In the genomic region with DNA sequence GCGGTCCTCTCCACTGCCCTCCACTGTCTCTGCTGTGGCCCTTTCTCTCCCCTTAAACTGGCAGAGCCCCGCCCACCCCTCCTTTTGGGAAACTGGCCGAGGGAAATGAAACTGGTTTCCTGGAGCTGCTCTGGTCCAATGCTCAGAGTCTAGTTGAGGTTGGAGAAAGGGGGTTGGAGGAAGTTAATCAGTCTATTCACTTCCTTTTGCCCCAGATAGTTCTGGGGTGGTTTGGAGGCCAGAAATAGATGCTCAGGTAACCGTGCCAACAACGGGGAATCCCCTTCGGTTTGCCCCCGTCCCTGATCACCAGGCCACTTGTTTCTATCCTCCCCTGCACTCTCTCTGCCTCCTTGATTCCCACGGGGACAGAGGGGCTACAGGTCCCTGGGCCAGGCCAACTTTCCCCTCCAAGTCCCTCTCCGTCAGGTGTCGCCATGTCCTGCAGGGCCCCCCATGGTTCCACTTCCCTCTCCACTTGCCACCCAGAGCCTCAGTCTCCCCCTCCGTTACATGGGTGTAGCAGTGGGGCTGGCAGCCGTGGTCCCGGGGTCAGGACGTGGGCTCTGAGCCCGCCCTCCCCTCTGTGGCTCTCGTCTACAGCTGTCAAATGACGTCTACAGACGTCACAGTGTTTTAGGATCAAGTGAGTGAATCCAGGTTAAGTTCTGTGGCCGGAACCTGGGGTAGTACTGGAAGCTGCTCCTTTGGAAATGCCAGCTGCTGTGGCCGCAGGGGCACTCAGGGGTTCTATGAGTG, we compare ENCODE assay signal across 1 cellular context.
TF ChIP-seq lines count a peak whose summit lies in the region.

A gene with protein sequence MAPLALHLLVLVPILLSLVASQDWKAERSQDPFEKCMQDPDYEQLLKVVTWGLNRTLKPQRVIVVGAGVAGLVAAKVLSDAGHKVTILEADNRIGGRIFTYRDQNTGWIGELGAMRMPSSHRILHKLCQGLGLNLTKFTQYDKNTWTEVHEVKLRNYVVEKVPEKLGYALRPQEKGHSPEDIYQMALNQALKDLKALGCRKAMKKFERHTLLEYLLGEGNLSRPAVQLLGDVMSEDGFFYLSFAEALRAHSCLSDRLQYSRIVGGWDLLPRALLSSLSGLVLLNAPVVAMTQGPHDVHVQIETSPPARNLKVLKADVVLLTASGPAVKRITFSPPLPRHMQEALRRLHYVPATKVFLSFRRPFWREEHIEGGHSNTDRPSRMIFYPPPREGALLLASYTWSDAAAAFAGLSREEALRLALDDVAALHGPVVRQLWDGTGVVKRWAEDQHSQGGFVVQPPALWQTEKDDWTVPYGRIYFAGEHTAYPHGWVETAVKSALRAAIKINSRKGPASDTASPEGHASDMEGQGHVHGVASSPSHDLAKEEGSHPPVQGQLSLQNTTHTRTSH (minus strand): TSS at position 25 of the 759 bp plus-strand sequence. CDS start 727 bp downstream, outside the sequence.

TF ChIP-seq in GM12878, 131 proteins besides CTCF, POLR2A, EP300 and RAD21 (continued from another document):
- TF ChIP-seq, protein P1, sequence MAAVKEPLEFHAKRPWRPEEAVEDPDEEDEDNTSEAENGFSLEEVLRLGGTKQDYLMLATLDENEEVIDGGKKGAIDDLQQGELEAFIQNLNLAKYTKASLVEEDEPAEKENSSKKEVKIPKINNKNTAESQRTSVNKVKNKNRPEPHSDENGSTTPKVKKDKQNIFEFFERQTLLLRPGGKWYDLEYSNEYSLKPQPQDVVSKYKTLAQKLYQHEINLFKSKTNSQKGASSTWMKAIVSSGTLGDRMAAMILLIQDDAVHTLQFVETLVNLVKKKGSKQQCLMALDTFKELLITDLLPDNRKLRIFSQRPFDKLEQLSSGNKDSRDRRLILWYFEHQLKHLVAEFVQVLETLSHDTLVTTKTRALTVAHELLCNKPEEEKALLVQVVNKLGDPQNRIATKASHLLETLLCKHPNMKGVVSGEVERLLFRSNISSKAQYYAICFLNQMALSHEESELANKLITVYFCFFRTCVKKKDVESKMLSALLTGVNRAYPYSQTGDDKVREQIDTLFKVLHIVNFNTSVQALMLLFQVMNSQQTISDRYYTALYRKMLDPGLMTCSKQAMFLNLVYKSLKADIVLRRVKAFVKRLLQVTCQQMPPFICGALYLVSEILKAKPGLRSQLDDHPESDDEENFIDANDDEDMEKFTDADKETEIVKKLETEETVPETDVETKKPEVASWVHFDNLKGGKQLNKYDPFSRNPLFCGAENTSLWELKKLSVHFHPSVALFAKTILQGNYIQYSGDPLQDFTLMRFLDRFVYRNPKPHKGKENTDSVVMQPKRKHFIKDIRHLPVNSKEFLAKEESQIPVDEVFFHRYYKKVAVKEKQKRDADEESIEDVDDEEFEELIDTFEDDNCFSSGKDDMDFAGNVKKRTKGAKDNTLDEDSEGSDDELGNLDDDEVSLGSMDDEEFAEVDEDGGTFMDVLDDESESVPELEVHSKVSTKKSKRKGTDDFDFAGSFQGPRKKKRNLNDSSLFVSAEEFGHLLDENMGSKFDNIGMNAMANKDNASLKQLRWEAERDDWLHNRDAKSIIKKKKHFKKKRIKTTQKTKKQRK (IDR thresholded peaks at IDR 0.05; ENCODE audit: low read depth, low read length): no peak
- TF ChIP-seq SMARCA5 (IDR thresholded peaks at IDR 0.05) (peak; percentile 98), ZNF622 (IDR thresholded peaks at IDR 0.05) (no peak), BACH1 (IDR thresholded peaks at IDR 0.05; ENCODE audit: borderline replicate concordance) (peak; percentile 85), BHLHE40 (IDR thresholded peaks at IDR 0.05; ENCODE audit: borderline replicate concordance in 1 of 2, low read depth in 2 of 2, low read length in 1 of 2) (peak in 1 of 2 experiments; percentile 54; a peak in 3 of 4 replicates), IRF4 (IDR thresholded peaks at IDR 0.05; ENCODE audit: low read depth, low read length) (no peak), MTA2 (IDR thresholded peaks at IDR 0.05; ENCODE audit: low read depth) (peak; percentile 70), PAX5 (IDR thresholded peaks at IDR 0.05; ENCODE audit: borderline replicate concordance, low read depth, low read length) (peak; percentile 70), SMC3 (IDR thresholded peaks at IDR 0.05; ENCODE audit: borderline replicate concordance, low read length) (peak; percentile 16; the same call in 1 of the 2 replicates), SPI1 (IDR thresholded peaks at IDR 0.05; ENCODE audit: borderline replicate concordance, insufficient read depth, low read depth, low read length) (peak; percentile 79), NRF1 (conservative IDR thresholded peaks at IDR 0.05; ENCODE audit: low read depth, low read length) (0 out of 2 replicates have a peak, but pooled peaks have one; percentile 5), CBX3 (IDR thresholded peaks at IDR 0.05; ENCODE audit: borderline replicate concordance, low read depth) (no peak), LARP7 (IDR thresholded peaks at IDR 0.05) (peak; percentile 86), NR2C1 (IDR thresholded peaks at IDR 0.05) (0 out of 2 replicates have a peak, but pooled peaks have one; percentile 18)
- TF ChIP-seq, protein P2, sequence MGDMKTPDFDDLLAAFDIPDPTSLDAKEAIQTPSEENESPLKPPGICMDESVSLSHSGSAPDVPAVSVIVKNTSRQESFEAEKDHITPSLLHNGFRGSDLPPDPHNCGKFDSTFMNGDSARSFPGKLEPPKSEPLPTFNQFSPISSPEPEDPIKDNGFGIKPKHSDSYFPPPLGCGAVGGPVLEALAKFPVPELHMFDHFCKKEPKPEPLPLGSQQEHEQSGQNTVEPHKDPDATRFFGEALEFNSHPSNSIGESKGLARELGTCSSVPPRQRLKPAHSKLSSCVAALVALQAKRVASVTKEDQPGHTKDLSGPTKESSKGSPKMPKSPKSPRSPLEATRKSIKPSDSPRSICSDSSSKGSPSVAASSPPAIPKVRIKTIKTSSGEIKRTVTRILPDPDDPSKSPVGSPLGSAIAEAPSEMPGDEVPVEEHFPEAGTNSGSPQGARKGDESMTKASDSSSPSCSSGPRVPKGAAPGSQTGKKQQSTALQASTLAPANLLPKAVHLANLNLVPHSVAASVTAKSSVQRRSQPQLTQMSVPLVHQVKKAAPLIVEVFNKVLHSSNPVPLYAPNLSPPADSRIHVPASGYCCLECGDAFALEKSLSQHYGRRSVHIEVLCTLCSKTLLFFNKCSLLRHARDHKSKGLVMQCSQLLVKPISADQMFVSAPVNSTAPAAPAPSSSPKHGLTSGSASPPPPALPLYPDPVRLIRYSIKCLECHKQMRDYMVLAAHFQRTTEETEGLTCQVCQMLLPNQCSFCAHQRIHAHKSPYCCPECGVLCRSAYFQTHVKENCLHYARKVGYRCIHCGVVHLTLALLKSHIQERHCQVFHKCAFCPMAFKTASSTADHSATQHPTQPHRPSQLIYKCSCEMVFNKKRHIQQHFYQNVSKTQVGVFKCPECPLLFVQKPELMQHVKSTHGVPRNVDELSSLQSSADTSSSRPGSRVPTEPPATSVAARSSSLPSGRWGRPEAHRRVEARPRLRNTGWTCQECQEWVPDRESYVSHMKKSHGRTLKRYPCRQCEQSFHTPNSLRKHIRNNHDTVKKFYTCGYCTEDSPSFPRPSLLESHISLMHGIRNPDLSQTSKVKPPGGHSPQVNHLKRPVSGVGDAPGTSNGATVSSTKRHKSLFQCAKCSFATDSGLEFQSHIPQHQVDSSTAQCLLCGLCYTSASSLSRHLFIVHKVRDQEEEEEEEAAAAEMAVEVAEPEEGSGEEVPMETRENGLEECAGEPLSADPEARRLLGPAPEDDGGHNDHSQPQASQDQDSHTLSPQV (IDR thresholded peaks at IDR 0.05): 0 out of 2 replicates have a peak, but pooled peaks have one; percentile 8
